26 cellular contexts compared by ENCODE assay signal in the genomic region with DNA sequence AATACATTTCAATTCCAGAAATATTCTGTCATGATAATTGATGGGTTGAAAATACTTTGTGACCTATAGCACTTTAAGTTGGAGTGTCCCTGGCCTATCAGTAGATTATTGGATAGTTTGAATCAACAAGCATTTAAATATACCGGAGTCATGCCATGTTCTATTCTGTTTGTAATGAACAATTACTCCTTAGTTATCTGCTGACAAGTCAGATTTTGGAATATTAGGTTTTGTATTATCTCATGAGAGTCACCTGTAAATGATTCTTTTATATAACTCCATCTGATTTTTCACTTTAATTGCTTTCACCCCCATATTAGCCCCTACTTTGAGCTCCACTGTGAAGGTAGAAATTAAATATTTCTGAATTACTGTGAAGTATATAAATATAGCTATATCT.
"Had no signal": no experiment of that assay in that cellular context is flagged by ENCODE, and none has a peak within 500 bp of the region (broad histone marks: within the 10 kb centered on the region; RNA-seq: fewer than 3 reads in every experiment).

No MANE protein-coding gene starts in this region.

- DNase-seq: stimulated activated CD4-positive, alpha-beta T cell treated with anti-CD3 and anti-CD28 coated beads, Interleukin-2, amount 100 ng/mL, for 48 hours; stimulated activated CD4-positive, alpha-beta T cell treated with anti-CD3 and anti-CD28 coated beads, Interleukin-4, amount 100 ng/mL, for 1 hour; stimulated activated CD4-positive, alpha-beta T cell treated with anti-CD3 and anti-CD28 coated beads, Interleukin-4, amount 100 ng/mL, for 24 hours; stimulated activated CD4-positive, alpha-beta T cell treated with anti-CD3 and anti-CD28 coated beads, Interleukin-4, amount 100 ng/mL, for 4 hours; stimulated activated CD8-positive, alpha-beta memory T cell treated with anti-CD3 and anti-CD28 coated beads, Interleukin-4, amount 100 ng/mL, for 48 hours; stimulated activated naive B cell treated with anti-CD40 and anti-IgM and Interleukin-4, amounts not matched to agents 10 μg/mL and 1 μg/mL and 100 μg/mL, for 72 hours; stimulated activated naive CD4-positive, alpha-beta T cell; stimulated activated naive CD4-positive, alpha-beta T cell treated with Interleukin-2 at 50 U/mL for 16 hours; stimulated activated naive CD8-positive, alpha-beta T cell treated with anti-CD3 and anti-CD28 coated beads, Interleukin-15, amount 100 ng/mL, for 72 hours; stimulated activated naive CD8-positive, alpha-beta T cell treated with anti-CD3 and anti-CD28 coated beads, Interleukin-15, Interleukin-2, amounts not matched to agents 100 U/mL and 50 U/mL, for 24 hours; stomach; substantia nigra; testis; thyroid gland; tibial artery; transverse colon; trophoblast cell; upper lobe of left lung; upper lobe of right lung; uterus had no signal

- H3K27me3 ChIP-seq: stomach, suprapubic skin, testis, thyroid gland, tibial artery, tibial nerve, transverse colon, upper lobe of left lung, upper lobe of right lung, vagina had no signal

- FAIRE-seq: urothelium cell line had no signal

- H3K4me3 ChIP-seq: stomach, suprapubic skin, testis, thoracic aorta, thyroid gland, tibial artery, tibial nerve, transverse colon, upper lobe of left lung, upper lobe of right lung, uterus, vagina had no signal

- H3K36me3 ChIP-seq: suprapubic skin, thyroid gland, transverse colon, upper lobe of left lung, upper lobe of right lung, uterus, vagina had no signal

- ATAC-seq: stimulated activated effector memory CD8-positive, alpha-beta T cell treated with anti-CD3 and anti-CD28 coated beads, Interleukin-12 subunit alpha, Interleukin-12 subunit beta, amount 100 ng/mL, for 72 hours; stimulated activated naive B cell treated with anti-CD40 and anti-IgM and Interleukin-4, amounts not matched to agents 10 μg/mL and 1 μg/mL and 100 μg/mL, for 72 hours; stimulated activated naive CD8-positive, alpha-beta T cell treated with anti-CD3 and anti-CD28 coated beads, Interleukin-15, amount 100 ng/mL, for 72 hours; stimulated activated naive CD8-positive, alpha-beta T cell treated with anti-CD3 and anti-CD28 coated beads, Interleukin-15, Interleukin-2, amounts not matched to agents 100 U/mL and 50 U/mL, for 24 hours; upper lobe of right lung had no signal

- H3K9me3 ChIP-seq: stomach, suprapubic skin, testis, thoracic aorta, thyroid gland, tibial artery, tibial nerve, transverse colon, upper lobe of left lung, upper lobe of right lung, uterus, vagina had no signal

- H3K27ac ChIP-seq: stomach, suprapubic skin, testis, thoracic aorta, thyroid gland, tibial artery, tibial nerve, transverse colon, upper lobe of left lung, upper lobe of right lung, uterus, vagina had no signal

- H3K4me1 ChIP-seq: stomach, suprapubic skin, thyroid gland, tibial artery, tibial nerve, transverse colon, upper lobe of left lung, upper lobe of right lung, uterus, vagina had no signal
